24 cellular contexts compared by ENCODE assay signal in genomic region chr2:170504820-170505145, GRCh38.
A peak's percentile ranks its signal among the peaks of the same experiment; 100 is the strongest.
DNase-seq lines count a peak whose midpoint lies in the region; ATAC-seq and TF ChIP-seq lines count a peak whose summit lies in the region.
"Had no signal": no experiment of that assay in that cellular context is flagged by ENCODE, and none has a peak within 500 bp of the region (broad histone marks: within the 10 kb centered on the region; RNA-seq: fewer than 3 reads in every experiment).

No MANE protein-coding gene starts in this region.

- H3K27me3 ChIP-seq in HUES6 (ENCODE audit: control insufficient read depth, insufficient read depth, low read length): no peaks in the 10 kb centered on the region
- H3K27me3 ChIP-seq in iPS-15b (ENCODE audit: control insufficient read depth, insufficient read depth, low read length): peaks cover 10% of the 10 kb centered on the region
- H3K27me3 ChIP-seq in smooth muscle cell (ENCODE audit: low read depth): no peaks in the 10 kb centered on the region
- H3K27me3 ChIP-seq: cardiac muscle cell, sigmoid colon, suprapubic skin had no signal

- no peaks in the 10 kb centered on the region for H4K20me1 ChIP-seq in smooth muscle cell (ENCODE audit: low read depth)

- H3F3A ChIP-seq in smooth muscle cell (ENCODE audit: low read depth): peaks cover 16% of the 10 kb centered on the region

- H3K79me2 ChIP-seq in smooth muscle cell (ENCODE audit: low read depth): no peaks in the 10 kb centered on the region

- TF ChIP-seq CTCF in smooth muscle cell (IDR thresholded peaks at IDR 0.05; ENCODE audit: borderline replicate concordance, insufficient read depth, poor library complexity, severe bottlenecking): no peak

- peaks cover 72% of the 10 kb centered on the region for H3K4me1 ChIP-seq in HUES6 (ENCODE audit: control insufficient read depth, insufficient read depth, low read length)
- H3K4me1 ChIP-seq in iPS-15b (ENCODE audit: control insufficient read depth, insufficient read depth, low read length): peaks cover 46% of the 10 kb centered on the region
- H3K4me1 ChIP-seq in smooth muscle cell (ENCODE audit: low read depth): peaks cover 55% of the 10 kb centered on the region
- H3K4me1 ChIP-seq: Caco-2, SJSA1, suprapubic skin had no signal

- H2AFZ ChIP-seq in smooth muscle cell (ENCODE audit: low read depth): peak overlapping the region; percentile 84

- peak overlapping the region; percentile 69 for H3K9ac ChIP-seq in HUES6 (ENCODE audit: low read length)
- no peak overlapping the region for H3K9ac ChIP-seq in iPS-15b (ENCODE audit: low read depth, low read length)
- no peak overlapping the region for H3K9ac ChIP-seq in smooth muscle cell (ENCODE audit: low read depth)

- peak; percentile 15 for DNase-seq in astrocyte of the hippocampus (ENCODE audit: low read depth, low spot score)
- no peak for DNase-seq in smooth muscle cell (lab: John Stamatoyannopoulos, UW; ENCODE audit: unreplicated experiment)
- DNase-seq in stimulated activated CD4-positive, alpha-beta T cell treated with anti-CD3 and anti-CD28 coated beads, Interleukin-2, amount 100 ng/mL, for 24 hours: no peak
- DNase-seq: activated CD4-positive, CD25-positive, alpha-beta regulatory T cell treated with anti-CD3 and anti-CD28 coated beads, Interleukin-2, amount 50 U/mL, for 72 hours; activated CD8-positive, alpha-beta T cell treated with anti-CD3 and anti-CD28 coated beads for 36 hours; activated T-cell treated with anti-CD3 and anti-CD28 coated beads for 4 hours; Caco-2; DMS79 treated with DMSO at 0.1 percent for 48 hours; lower lobe of right lung; NCI-H2029; NCI-H2227 treated with DMSO at 0.1 percent for 48 hours; NCI-H748 treated with DMSO at 0.1 percent for 48 hours; sigmoid colon; stimulated activated naive B cell treated with anti-CD40 and anti-IgM and Interleukin-4, amounts not matched to agents 10 μg/mL and 1 μg/mL and 100 μg/mL, for 72 hours; T-helper 1 cell had no signal

- H3K4me3 ChIP-seq in HUES6 (ENCODE audit: low read depth, low read length) (peak overlapping the region; percentile 11; the same call in 1 of the 2 replicates), iPS-15b (ENCODE audit: low read depth, low read length) (peak overlapping the region; percentile 28), smooth muscle cell (no peak overlapping the region)
- H3K4me3 ChIP-seq: cardiac muscle cell, lower lobe of right lung, sigmoid colon, SJSA1, suprapubic skin had no signal

- H3K36me3 ChIP-seq in HUES6 (ENCODE audit: control insufficient read depth, insufficient read depth, low read length) (no peaks in the 10 kb centered on the region), iPS-15b (ENCODE audit: control insufficient read depth, insufficient read depth, low read length) (no peaks in the 10 kb centered on the region), smooth muscle cell (ENCODE audit: low read depth) (no peaks in the 10 kb centered on the region)
- H3K36me3 ChIP-seq: cardiac muscle cell, lower lobe of right lung, sigmoid colon, SJSA1, suprapubic skin had no signal

- ATAC-seq in GM19452 (IDR thresholded peaks at IDR 0.05; ENCODE audit: unreplicated experiment) (no peak), HG02852 (IDR thresholded peaks at IDR 0.05; ENCODE audit: unreplicated experiment) (no peak)
- ATAC-seq: activated CD8-positive, alpha-beta T cell treated with anti-CD3 and anti-CD28 coated beads for 36 hours; activated naive CD4-positive, alpha-beta T cell treated with anti-CD3 and anti-CD28 coated beads, Interleukin-2, amount 50 U/mL, for 72 hours; lower lobe of right lung; stimulated activated naive B cell treated with anti-CD40 and anti-IgM and Interleukin-4, amounts not matched to agents 10 μg/mL and 1 μg/mL and 100 μg/mL, for 72 hours had no signal

- H3K4me2 ChIP-seq in smooth muscle cell: peak overlapping the region; percentile 80

- 43% methylated on average over 3 of the region's 3 CpGs for whole genome bisulfite sequencing in smooth muscle cell (ENCODE audit: low lambda C conversion rate)

- H3K9me3 ChIP-seq in HUES6 (ENCODE audit: control insufficient read depth, insufficient read depth, low read depth, low read length): no peaks in the 10 kb centered on the region
- H3K9me3 ChIP-seq in iPS-15b (ENCODE audit: control insufficient read depth, insufficient read depth, low read length): no peaks in the 10 kb centered on the region
- H3K9me3 ChIP-seq in smooth muscle cell (replicated peaks; ENCODE audit: low read depth): no peaks in the 10 kb centered on the region
- H3K9me3 ChIP-seq: Caco-2, lower lobe of right lung, sigmoid colon, SJSA1, suprapubic skin had no signal

- H3K27ac ChIP-seq in HUES6 (ENCODE audit: low read depth, low read length): peak overlapping the region; percentile 88; the same call in 1 of the 2 replicates
- peak overlapping the region; percentile 77 for H3K27ac ChIP-seq in smooth muscle cell (ENCODE audit: low read depth)
- H3K27ac ChIP-seq: C4-2B, cardiac muscle cell, lower lobe of right lung, SJSA1 had no signal
